ENCODE assay signal across 25 cellular contexts in genomic region chr9:30925126-30925525, GRCh38.
DNase-seq lines count a peak whose midpoint lies in the region; ATAC-seq and TF ChIP-seq lines count a peak whose summit lies in the region.
"Had no signal": no experiment of that assay in that cellular context is flagged by ENCODE, and none has a peak within 500 bp of the region (broad histone marks: within the 10 kb centered on the region; RNA-seq: fewer than 3 reads in every experiment).

No MANE protein-coding gene starts in this region.

- H3F3A ChIP-seq in GM23338 (replicated peaks; ENCODE audit: low read depth) = no peaks in the 10 kb centered on the region

- H2AFZ ChIP-seq in GM23338 (peak overlapping the region; percentile 21; the same call in 1 of the 2 replicates), trophoblast cell (ENCODE audit: insufficient read depth, low read length, poor library complexity) (no peak overlapping the region)

- H3K36me3 ChIP-seq in GM23338 (ENCODE audit: insufficient read depth) (no peaks in the 10 kb centered on the region), trophoblast cell (ENCODE audit: control insufficient read depth in 1 of 2, insufficient read depth in 2 of 2, low read length in 2 of 2) (no peaks in the 10 kb centered on the region)
- H3K36me3 ChIP-seq: BE2C, BLaER1 had no signal

- H3K27me3 Mint-ChIP-seq in GM23338 (ENCODE audit: insufficient read depth, low read depth, poor library complexity) = no peaks in the 10 kb centered on the region
- H3K27me3 Mint-ChIP-seq in glutamatergic neuron (ENCODE audit: unreplicated experiment) = no peaks in the 10 kb centered on the region
- H3K27me3 Mint-ChIP-seq: CD4-positive, CD25-positive, alpha-beta regulatory T cell; CD8-positive, alpha-beta memory T cell had no signal

- H2BK12ac ChIP-seq in trophoblast cell (ENCODE audit: low read length) = no peak overlapping the region

- H4K91ac ChIP-seq in trophoblast cell (ENCODE audit: low read depth, low read length) = peak overlapping the region; percentile 14

- H2BK5ac ChIP-seq in trophoblast cell (ENCODE audit: low read depth, low read length, poor library complexity) = no peak overlapping the region

- H3K9ac ChIP-seq in trophoblast cell (ENCODE audit: low read length) = no peak overlapping the region
- H3K9ac ChIP-seq: BLaER1 had no signal

- H2BK120ac ChIP-seq in trophoblast cell (ENCODE audit: insufficient read depth, low read length, poor library complexity) = no peak overlapping the region

- H3K79me1 ChIP-seq in trophoblast cell (ENCODE audit: low read length) = no peaks in the 10 kb centered on the region

- no peak overlapping the region for H3K4ac ChIP-seq in trophoblast cell (ENCODE audit: low read depth, low read length)

- H4K8ac ChIP-seq in trophoblast cell (ENCODE audit: low read depth, low read length) = no peak overlapping the region

- DNase-seq in GM23338 (ENCODE audit: low spot score) (no peak), NCI-H460 (ENCODE audit: extremely low read depth, low read depth) (peak; percentile 72), glutamatergic neuron (no peak), trophoblast cell (no peak), SIG-M5 (lab: John Stamatoyannopoulos, UW) (no peak)
- DNase-seq in effector CD8-positive, alpha-beta T cell (lab: John Stamatoyannopoulos, UW) = no peak
- DNase-seq: 8988T; ACHN; BE2C; C1 segment of cervical spinal cord; CD4-positive, alpha-beta memory T cell; CD4-positive, CD25-positive, alpha-beta regulatory T cell; CD8-positive, alpha-beta memory T cell; COR-L47; DMS 273 treated with DMSO at 0.1 percent for 48 hours; DMS153; DMS53; DMS79; DND-41; EL; GDM1 had no signal

- no peak overlapping the region for H3K27ac Mint-ChIP-seq in GM23338
- H3K27ac Mint-ChIP-seq in glutamatergic neuron (ENCODE audit: unreplicated experiment) = peak overlapping the region; percentile 36
- H3K27ac Mint-ChIP-seq: CD14-positive monocyte; CD4-positive, alpha-beta memory T cell; CD4-positive, CD25-positive, alpha-beta regulatory T cell; CD8-positive, alpha-beta memory T cell had no signal

- H3K4me1 Mint-ChIP-seq in GM23338 (no peaks in the 10 kb centered on the region), glutamatergic neuron (ENCODE audit: low read depth, unreplicated experiment) (peaks cover 3% of the 10 kb centered on the region)
- H3K4me1 Mint-ChIP-seq: CD14-positive monocyte; CD4-positive, alpha-beta memory T cell; CD4-positive, CD25-positive, alpha-beta regulatory T cell; CD8-positive, alpha-beta memory T cell had no signal

- H3K4me1 ChIP-seq in GM23338 (ENCODE audit: insufficient read depth) = no peaks in the 10 kb centered on the region
- no peaks in the 10 kb centered on the region for H3K4me1 ChIP-seq in trophoblast cell (ENCODE audit: control insufficient read depth in 1 of 2, insufficient read depth in 2 of 2, low read length in 2 of 2)
- H3K4me1 ChIP-seq: BLaER1 had no signal

- no peak for ATAC-seq in GM23338
- ATAC-seq in HG02981 (IDR thresholded peaks at IDR 0.05; ENCODE audit: unreplicated experiment) = no peak

- H2AK5ac ChIP-seq in trophoblast cell (ENCODE audit: low read length) = no peak overlapping the region

- H3K36me3 Mint-ChIP-seq in GM23338 (ENCODE audit: low read depth) (no peaks in the 10 kb centered on the region), glutamatergic neuron (ENCODE audit: unreplicated experiment) (no peaks in the 10 kb centered on the region)
- H3K36me3 Mint-ChIP-seq: CD14-positive monocyte; CD4-positive, alpha-beta memory T cell; CD4-positive, CD25-positive, alpha-beta regulatory T cell; CD8-positive, alpha-beta memory T cell had no signal

- no peaks in the 10 kb centered on the region for H3K9me2 ChIP-seq in GM23338 (ENCODE audit: insufficient read depth)

- H3K4me3 ChIP-seq in GM23338 (no peak overlapping the region), trophoblast cell (ENCODE audit: low read depth, low read length) (no peak overlapping the region)
- H3K4me3 ChIP-seq: BLaER1, GM12878 had no signal

- H3K18ac ChIP-seq in trophoblast cell (ENCODE audit: low read length) = no peak overlapping the region

- H3K4me2 ChIP-seq in GM23338 (no peak overlapping the region), trophoblast cell (ENCODE audit: low read length) (no peak overlapping the region)
- H3K4me2 ChIP-seq: BLaER1 had no signal

- WGBS in trophoblast cell (ENCODE audit: extremely low coverage, insufficient coverage, insufficient read length) = no CpG with 5 or more reads among the region's 5 CpGs

- H3K9me3 ChIP-seq in trophoblast cell (ENCODE audit: insufficient read depth, low read depth, low read length) = no peaks in the 10 kb centered on the region
- H3K9me3 ChIP-seq: BE2C, BLaER1 had no signal

- H3K9me3 Mint-ChIP-seq in GM23338 (no peaks in the 10 kb centered on the region), glutamatergic neuron (ENCODE audit: unreplicated experiment) (peaks cover 2% of the 10 kb centered on the region)
- H3K9me3 Mint-ChIP-seq: CD14-positive monocyte; CD4-positive, alpha-beta memory T cell had no signal

- no peaks in the 10 kb centered on the region for H3K79me2 ChIP-seq in GM23338 (replicated peaks; ENCODE audit: insufficient read depth)
- H3K79me2 ChIP-seq in trophoblast cell (ENCODE audit: control insufficient read depth, insufficient read depth, low read length, poor library complexity) = no peaks in the 10 kb centered on the region

- H3K27me3 ChIP-seq in GM23338 (ENCODE audit: insufficient read depth) (no peaks in the 10 kb centered on the region), trophoblast cell (ENCODE audit: insufficient read depth, low read length) (no peaks in the 10 kb centered on the region)
- H3K27me3 ChIP-seq: BE2C, BLaER1 had no signal

- H3K27ac ChIP-seq in GM23338 (ENCODE audit: low read depth) (no peak overlapping the region), trophoblast cell (ENCODE audit: low read depth, low read length) (no peak overlapping the region)
- H3K27ac ChIP-seq: BLaER1 had no signal

- no peaks in the 10 kb centered on the region for H4K20me1 ChIP-seq in GM23338 (replicated peaks; ENCODE audit: insufficient read depth)
- H4K20me1 ChIP-seq: BLaER1 had no signal

- no peak overlapping the region for H3K14ac ChIP-seq in trophoblast cell (ENCODE audit: low read length)

- no peak overlapping the region for H3K23ac ChIP-seq in trophoblast cell (ENCODE audit: low read length)

- no peak overlapping the region for H4K12ac ChIP-seq in trophoblast cell (ENCODE audit: low read depth, low read length)

- H3K4me3 Mint-ChIP-seq in GM23338 (no peak overlapping the region), glutamatergic neuron (ENCODE audit: unreplicated experiment) (no peak overlapping the region)
- H3K4me3 Mint-ChIP-seq: CD14-positive monocyte; CD4-positive, CD25-positive, alpha-beta regulatory T cell; CD8-positive, alpha-beta memory T cell had no signal

- no peak for TF ChIP-seq CTCF in GM23338 (conservative IDR thresholded peaks at IDR 0.05; ENCODE audit: low read depth in 2 of 2)
- TF ChIP-seq CTCF in glutamatergic neuron (IDR thresholded peaks at IDR 0.05; ENCODE audit: partially characterized antibody, unreplicated experiment) = no peak
